8 cellular contexts compared by ENCODE assay signal in the genomic region with DNA sequence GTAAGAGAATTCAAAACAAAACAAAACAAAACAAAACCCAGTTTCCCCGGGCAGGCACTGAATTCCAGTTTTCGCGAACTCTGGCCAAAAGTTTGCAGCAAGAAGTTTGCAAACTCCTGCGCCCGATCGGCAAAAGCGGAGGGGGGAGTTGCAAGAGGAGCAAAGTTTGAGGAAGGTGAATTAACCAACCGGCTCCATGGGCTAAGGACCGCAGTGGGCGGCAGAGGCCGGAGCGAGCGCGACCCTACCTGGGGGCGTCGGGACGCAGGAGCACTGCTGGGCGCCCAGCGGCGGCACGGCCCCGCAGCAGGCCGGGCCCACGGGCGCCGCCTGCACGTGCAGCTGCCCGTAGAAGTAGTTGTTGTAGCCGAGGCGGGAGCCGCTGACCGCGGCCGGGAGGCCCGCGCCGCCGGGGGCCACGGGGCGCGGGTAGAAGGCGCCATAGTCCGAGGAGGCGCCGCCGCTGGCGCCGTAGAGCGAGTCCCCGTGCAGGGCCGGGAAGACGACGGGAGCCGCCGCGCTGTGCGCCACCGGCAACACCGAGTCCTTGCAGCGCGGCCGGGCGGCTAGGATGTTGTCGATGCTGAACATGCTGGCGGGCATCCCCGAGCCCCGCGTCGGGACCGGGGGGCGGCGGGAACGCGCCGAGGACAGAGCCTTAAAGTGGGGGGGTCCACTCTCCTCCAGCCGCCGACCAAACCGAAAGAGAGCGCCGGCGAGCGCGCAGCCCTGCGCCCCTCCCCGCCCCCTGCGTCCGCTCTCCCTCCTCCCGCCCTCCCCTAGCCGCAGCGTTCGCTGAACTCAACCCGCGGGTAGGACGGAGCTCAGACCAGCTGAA. TPM values are rescaled to one million over a fixed set of nuclear protein-coding genes. Genes with fewer than 3 reads are reported as not detected.
DNase-seq lines count a peak whose midpoint lies in the region; ATAC-seq, FAIRE-seq and TF ChIP-seq lines count a peak whose summit lies in the region.

TSS of gene GSC (minus strand) at position 701 of the 838 bp plus-strand sequence. CDS start at position 603, 98 bp downstream.

- H3K36me3 ChIP-seq in pancreas = no peaks in the 10 kb centered on the region

- no peak within 1 kb of the TSS for H3K27ac Mint-ChIP-seq in activated naive CD4-positive, alpha-beta T cell treated with anti-CD3 and anti-CD28 coated beads for 36 hours
- H3K27ac Mint-ChIP-seq in T-helper 17 cell = peak within 1 kb of the TSS; percentile 65

- 1% methylated on average over 70 to 94 of the region's 94 CpGs for WGBS in pancreas, 2 donors

- no peaks in the 10 kb centered on the region for H3K36me3 Mint-ChIP-seq in activated naive CD4-positive, alpha-beta T cell treated with anti-CD3 and anti-CD28 coated beads for 36 hours (ENCODE audit: low read depth)
- H3K36me3 Mint-ChIP-seq in T-helper 17 cell (ENCODE audit: low read depth) = peaks cover 3% of the 10 kb centered on the region

- H3K9me3 Mint-ChIP-seq in activated naive CD4-positive, alpha-beta T cell treated with anti-CD3 and anti-CD28 coated beads for 36 hours = no peaks in the 10 kb centered on the region

- peak within 1 kb of the TSS; percentile 27 to 34 for H3K4me3 ChIP-seq in foreskin fibroblast (ENCODE audit: low read depth in 1 of 2, low read length in 2 of 2)
- H3K4me3 ChIP-seq in pancreas = peak within 1 kb of the TSS; percentile 35 to 66 (median 55)

- peaks cover 79% of the 10 kb centered on the region for H3K27me3 Mint-ChIP-seq in activated naive CD4-positive, alpha-beta T cell treated with anti-CD3 and anti-CD28 coated beads for 36 hours (ENCODE audit: low read depth)
- H3K27me3 Mint-ChIP-seq in T-helper 17 cell = peaks cover 86% of the 10 kb centered on the region

- H3K4me1 Mint-ChIP-seq in activated naive CD4-positive, alpha-beta T cell treated with anti-CD3 and anti-CD28 coated beads for 36 hours (ENCODE audit: low read depth) = peaks cover 16% of the 10 kb centered on the region
- H3K4me1 Mint-ChIP-seq in T-helper 17 cell = peaks cover 15% of the 10 kb centered on the region

- H3K27ac ChIP-seq in pancreas = peak within 1 kb of the TSS in 2 of 4 donors; percentile 8 to 9

- peaks cover 0 to 7% (median 5%) of the 10 kb centered on the region in 3 donors for H3K4me1 ChIP-seq in pancreas

- DNase-seq in activated naive CD4-positive, alpha-beta T cell treated with anti-CD3 and anti-CD28 coated beads for 36 hours = peak; percentile 24
- DNase-seq in activated naive CD4-positive, alpha-beta T cell (lab: John Stamatoyannopoulos, UW) = no peak
- DNase-seq in T-helper 17 cell (no peak), foreskin fibroblast (peak; percentile 14 to 49), pancreas (peak; percentile 48 to 78 (median 58)), kidney glomerular epithelial cell (lab: John Stamatoyannopoulos, UW) (no peak)

- intact Hi-C loops in activated naive CD4-positive, alpha-beta T cell treated with anti-CD3 and anti-CD28 coated beads for 36 hours (cut with micrococcal nuclease) = loop anchor here (10.0 kb wide), 1 partner anchor 425 kb away; no protein-coding TSS in a partner anchor
- intact Hi-C loops in pancreas (cut with DNase I) = no loop called here

- peaks cover 0 to 33% (median 17%) of the 10 kb centered on the region in 4 donors for H3K27me3 ChIP-seq in pancreas

- H3K9me3 ChIP-seq in T-helper 17 cell (ENCODE audit: control insufficient read depth, low read length, poor library complexity, severe bottlenecking) (no peaks in the 10 kb centered on the region), pancreas (no peaks in the 10 kb centered on the region)

- no peak for FAIRE-seq in pancreas (lab: Jason Lieb, UNC)

- peak within 1 kb of the TSS; percentile 50 for H3K4me3 Mint-ChIP-seq in activated naive CD4-positive, alpha-beta T cell treated with anti-CD3 and anti-CD28 coated beads for 36 hours
- peak within 1 kb of the TSS; percentile 90 for H3K4me3 Mint-ChIP-seq in T-helper 17 cell

- CTCF ChIA-PET in activated naive CD4-positive, alpha-beta T cell treated with anti-CD3 and anti-CD28 coated beads for 36 hours (lab: Charles Lee) = no interaction called here

- no peak for TF ChIP-seq CTCF in foreskin fibroblast (IDR thresholded peaks at IDR 0.05; ENCODE audit: low read depth, low read length)
- TF ChIP-seq CTCF in pancreas (IDR thresholded peaks at IDR 0.05) = no peak

- ATAC-seq in T-helper 17 cell (peak; percentile 41), pancreas (peak; percentile 88 to 89 (median 88)), HG02885 (IDR thresholded peaks at IDR 0.05; ENCODE audit: poor library complexity, unreplicated experiment) (no peak)
- no peak for ATAC-seq in activated CD4-positive, CD25-positive, alpha-beta regulatory T cell treated with anti-CD3 and anti-CD28 coated beads, Interleukin-2, amount 50 U/mL, for 24 hours

RNA-seq across cellular contexts. Expression of gene GSC, which starts in this region (rescaled TPM):
- not detected for total RNA-seq in activated naive CD4-positive, alpha-beta T cell treated with anti-CD3 and anti-CD28 coated beads for 36 hours
- total RNA-seq in T-helper 17 cell = under 1 TPM; 0.52 to 0.60 TPM
- total RNA-seq in pancreas = under 1 TPM; 0.35 to 0.84 (median 0.54) TPM
- polyA plus RNA-seq in pancreas = 1 to 10 TPM in 1 of 2 donors, under 1 TPM in 1; 0.38 to 1.7 TPM

Comparison
In these comparisons a context has a peak if more than half of its experiments do, and no peak if none do; other contexts are left out.
1. Peak in DNase-seq in activated naive CD4-positive, alpha-beta T cell treated with anti-CD3 and anti-CD28 coated beads for 36 hours; RNA of the gene not detected or under 1 TPM.
2. Peak in ATAC-seq in T-helper 17 cell; RNA of the gene not detected or under 1 TPM.
3. DNase-seq: peak in foreskin fibroblast (2 of 2) and pancreas (6 of 6); none in activated naive CD4-positive, alpha-beta T cell (0 of 4), T-helper 17 cell (0 of 3) and kidney glomerular epithelial cell (single experiment).
4. ATAC-seq: peak in pancreas (4 of 4); none in activated CD4-positive, CD25-positive, alpha-beta regulatory T cell treated with anti-CD3 and anti-CD28 coated beads, Interleukin-2, amount 50 U/mL, for 24 hours (0 of 2) and HG02885 (single experiment).